ENCODE assay signal across 1 cellular context in the genomic region with DNA sequence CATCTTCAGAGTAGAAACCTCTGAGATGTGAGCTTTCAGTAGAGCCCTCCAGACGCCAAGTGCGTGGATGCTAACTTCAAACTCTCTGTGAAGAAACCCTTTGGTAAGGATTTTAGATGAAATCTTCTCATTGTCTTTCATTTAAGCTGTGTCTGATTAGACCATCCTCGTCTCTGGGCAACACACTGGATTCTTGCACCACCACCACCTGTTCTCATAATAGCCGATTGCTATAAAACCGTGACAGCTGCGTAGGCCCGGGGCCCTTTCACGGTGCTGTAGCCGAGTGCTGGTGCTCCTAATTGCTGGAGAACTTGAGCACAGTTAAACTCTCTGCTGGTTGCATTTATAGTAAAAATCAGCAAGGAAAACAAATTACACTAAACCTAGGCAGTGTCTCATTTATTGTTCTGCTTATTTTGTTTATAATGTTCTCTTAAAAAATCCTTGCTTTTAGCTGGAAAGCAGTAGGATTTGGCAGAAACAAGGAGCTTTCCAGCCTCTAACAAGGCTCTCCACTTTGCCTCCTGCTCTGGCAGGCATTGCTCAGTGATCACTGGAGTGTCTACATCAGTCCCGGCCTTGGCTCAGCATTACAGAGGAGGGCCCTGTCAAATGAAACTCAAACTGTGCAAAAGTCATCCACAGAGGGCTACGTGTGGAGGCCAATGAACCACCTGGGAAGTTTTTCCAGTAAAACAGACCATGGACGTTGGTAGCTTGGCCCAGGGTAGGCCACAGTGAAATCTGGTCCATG.
TF ChIP-seq lines count a peak whose summit lies in the region.

No MANE protein-coding gene starts in this region.

TF ChIP-seq in GM23338, 12 proteins besides CTCF, POLR2A, EP300 and RAD21 (continued from another document):
- TF ChIP-seq, protein P1, sequence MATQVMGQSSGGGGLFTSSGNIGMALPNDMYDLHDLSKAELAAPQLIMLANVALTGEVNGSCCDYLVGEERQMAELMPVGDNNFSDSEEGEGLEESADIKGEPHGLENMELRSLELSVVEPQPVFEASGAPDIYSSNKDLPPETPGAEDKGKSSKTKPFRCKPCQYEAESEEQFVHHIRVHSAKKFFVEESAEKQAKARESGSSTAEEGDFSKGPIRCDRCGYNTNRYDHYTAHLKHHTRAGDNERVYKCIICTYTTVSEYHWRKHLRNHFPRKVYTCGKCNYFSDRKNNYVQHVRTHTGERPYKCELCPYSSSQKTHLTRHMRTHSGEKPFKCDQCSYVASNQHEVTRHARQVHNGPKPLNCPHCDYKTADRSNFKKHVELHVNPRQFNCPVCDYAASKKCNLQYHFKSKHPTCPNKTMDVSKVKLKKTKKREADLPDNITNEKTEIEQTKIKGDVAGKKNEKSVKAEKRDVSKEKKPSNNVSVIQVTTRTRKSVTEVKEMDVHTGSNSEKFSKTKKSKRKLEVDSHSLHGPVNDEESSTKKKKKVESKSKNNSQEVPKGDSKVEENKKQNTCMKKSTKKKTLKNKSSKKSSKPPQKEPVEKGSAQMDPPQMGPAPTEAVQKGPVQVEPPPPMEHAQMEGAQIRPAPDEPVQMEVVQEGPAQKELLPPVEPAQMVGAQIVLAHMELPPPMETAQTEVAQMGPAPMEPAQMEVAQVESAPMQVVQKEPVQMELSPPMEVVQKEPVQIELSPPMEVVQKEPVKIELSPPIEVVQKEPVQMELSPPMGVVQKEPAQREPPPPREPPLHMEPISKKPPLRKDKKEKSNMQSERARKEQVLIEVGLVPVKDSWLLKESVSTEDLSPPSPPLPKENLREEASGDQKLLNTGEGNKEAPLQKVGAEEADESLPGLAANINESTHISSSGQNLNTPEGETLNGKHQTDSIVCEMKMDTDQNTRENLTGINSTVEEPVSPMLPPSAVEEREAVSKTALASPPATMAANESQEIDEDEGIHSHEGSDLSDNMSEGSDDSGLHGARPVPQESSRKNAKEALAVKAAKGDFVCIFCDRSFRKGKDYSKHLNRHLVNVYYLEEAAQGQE (IDR thresholded peaks at IDR 0.05; ENCODE audit: unreplicated experiment): no peak
- TF ChIP-seq JUNB (IDR thresholded peaks at IDR 0.05; ENCODE audit: unreplicated experiment): no peak
